9 cellular contexts compared by ENCODE assay signal in genomic region chr9:125650271-125650737, GRCh38. TPM values are rescaled to one million over a fixed set of nuclear protein-coding genes. Genes with fewer than 3 reads are reported as not detected.
DNase-seq lines count a peak whose midpoint lies in the region; ATAC-seq, FAIRE-seq and TF ChIP-seq lines count a peak whose summit lies in the region.
"Had no signal": no experiment of that assay in that cellular context is flagged by ENCODE, and none has a peak within 500 bp of the region (broad histone marks: within the 10 kb centered on the region; RNA-seq: fewer than 3 reads in every experiment).

No MANE protein-coding gene starts in this region.

- H3K56ac ChIP-seq in H1 (replicated peaks; ENCODE audit: insufficient read length, low read depth, low read length): no peak overlapping the region

- H3K4me1 ChIP-seq in H1 (replicated peaks in 1 of 4; ENCODE audit: control insufficient read depth in 3 of 4, insufficient read depth in 4 of 4, low read length in 3 of 4) (peaks cover 3 to 28% (median 27%) of the 10 kb centered on the region in 4 experiments; a peak in 6 of 7 replicates), HAP-1 (peaks cover 22% of the 10 kb centered on the region)

- no peak overlapping the region for H3K4ac ChIP-seq in H1 (replicated peaks; ENCODE audit: insufficient read length, low read depth, low read length)

- H3K36me3 Mint-ChIP-seq in T-helper 1 cell treated with Interleukin-12 subunit alpha and Interleukin-12 subunit beta and Interleukin-4 antibody, amounts not matched to agents 30 μg/mL and 1 μg/mL, for 36 hours (ENCODE audit: low read depth): peaks cover 10% of the 10 kb centered on the region
- peaks cover 46% of the 10 kb centered on the region for H3K36me3 Mint-ChIP-seq in stimulated activated naive CD8-positive, alpha-beta T cell treated with anti-CD3 and anti-CD28 coated beads, Interleukin-15, Interleukin-2, amounts not matched to agents 100 ng/mL and 50 ng/mL, for 24 hours (ENCODE audit: low read depth)

- H3K9me3 ChIP-seq in H1 (ENCODE audit: insufficient read depth in 2 of 2, low read depth in 1 of 2, low read length in 1 of 2) (no peaks in the 10 kb centered on the region), HAP-1 (no peaks in the 10 kb centered on the region)

- H3K79me2 ChIP-seq in H1 (ENCODE audit: control insufficient read depth in 1 of 2, insufficient read depth in 2 of 2, low read length in 2 of 2): peaks cover 0 to 67% of the 10 kb centered on the region in 2 experiments; a peak in 2 of 4 replicates

- H4K8ac ChIP-seq in H1 (ENCODE audit: extremely low read depth, insufficient read depth, low read length): no peak overlapping the region

- in situ Hi-C loops in HAP-1 (cut with MboI; ENCODE audit: low sequenced_read_pairs): no loop called here

- CTCF ChIA-PET in H1 (lab: Charles Lee; ENCODE audit: partially characterized antibody): no interaction called here

- DNase-seq in T-helper 1 cell: no peak
- DNase-seq in NOMO-1 (lab: John Stamatoyannopoulos, UW; ENCODE audit: unreplicated experiment in 2 of 2): peak; percentile 94 to 95
- DNase-seq in H1 (ENCODE audit: low read depth in 1 of 2, low spot score in 2 of 2): no peak
- no peak for DNase-seq in HAP-1 (ENCODE audit: low spot score in 2 of 2)
- no peak for DNase-seq in NCI-H748 (lab: John Stamatoyannopoulos, UW; ENCODE audit: unreplicated experiment)

- ATAC-seq in HG02588 (IDR thresholded peaks at IDR 0.05; ENCODE audit: unreplicated experiment): peak; percentile 72

- no peak overlapping the region; the same call in 1 of the 2 replicates for H2AK5ac ChIP-seq in H1 (ENCODE audit: low read depth, low read length)

- H3K4me2 ChIP-seq in H1 (ENCODE audit: insufficient read depth in 1 of 2, low read depth in 2 of 2, low read length in 2 of 2): peak overlapping the region in 1 of 2 experiments; percentile 16; a peak in 2 of 4 replicates

- H3K4me1 Mint-ChIP-seq in T-helper 1 cell treated with Interleukin-12 subunit alpha and Interleukin-12 subunit beta and Interleukin-4 antibody, amounts not matched to agents 30 μg/mL and 1 μg/mL, for 36 hours (ENCODE audit: low read depth): peaks cover 34% of the 10 kb centered on the region
- H3K4me1 Mint-ChIP-seq in stimulated activated naive CD8-positive, alpha-beta T cell treated with anti-CD3 and anti-CD28 coated beads, Interleukin-15, Interleukin-2, amounts not matched to agents 100 ng/mL and 50 ng/mL, for 24 hours (ENCODE audit: low read depth): peaks cover 93% of the 10 kb centered on the region

- peak overlapping the region; percentile 9 for H3K27ac Mint-ChIP-seq in T-helper 1 cell treated with Interleukin-12 subunit alpha and Interleukin-12 subunit beta and Interleukin-4 antibody, amounts not matched to agents 30 μg/mL and 1 μg/mL, for 36 hours
- H3K27ac Mint-ChIP-seq in stimulated activated naive CD8-positive, alpha-beta T cell treated with anti-CD3 and anti-CD28 coated beads, Interleukin-15, Interleukin-2, amounts not matched to agents 100 ng/mL and 50 ng/mL, for 24 hours: peak overlapping the region; percentile 94

- H4K91ac ChIP-seq in H1 (replicated peaks; ENCODE audit: insufficient read length, low read length): no peak overlapping the region

- H2BK5ac ChIP-seq in H1 (ENCODE audit: low read depth, low read length): 0 out of 2 replicates have a peak overlapping the region, but pooled peaks have one; percentile 45

- H3K23ac ChIP-seq in H1 (ENCODE audit: insufficient read length): no peak overlapping the region

- no peak overlapping the region for H3K4me3 Mint-ChIP-seq in T-helper 1 cell treated with Interleukin-12 subunit alpha and Interleukin-12 subunit beta and Interleukin-4 antibody, amounts not matched to agents 30 μg/mL and 1 μg/mL, for 36 hours
- H3K4me3 Mint-ChIP-seq in stimulated activated naive CD8-positive, alpha-beta T cell treated with anti-CD3 and anti-CD28 coated beads, Interleukin-15, Interleukin-2, amounts not matched to agents 100 ng/mL and 50 ng/mL, for 24 hours: peak overlapping the region; percentile 67

- H2BK120ac ChIP-seq in H1 (replicated peaks; ENCODE audit: low read depth, low read length): no peak overlapping the region

- H4K5ac ChIP-seq in H1 (ENCODE audit: insufficient read length, low read depth, low read length): no peak overlapping the region

- no peaks in the 10 kb centered on the region for H3K27me3 Mint-ChIP-seq in T-helper 1 cell treated with Interleukin-12 subunit alpha and Interleukin-12 subunit beta and Interleukin-4 antibody, amounts not matched to agents 30 μg/mL and 1 μg/mL, for 36 hours (ENCODE audit: low read depth)
- no peaks in the 10 kb centered on the region for H3K27me3 Mint-ChIP-seq in stimulated activated naive CD8-positive, alpha-beta T cell treated with anti-CD3 and anti-CD28 coated beads, Interleukin-15, Interleukin-2, amounts not matched to agents 100 ng/mL and 50 ng/mL, for 24 hours

- H2BK20ac ChIP-seq in H1 (ENCODE audit: low read length): peak overlapping the region; percentile 66; the same call in 1 of the 2 replicates

- no peaks in the 10 kb centered on the region for H3K9me3 Mint-ChIP-seq in T-helper 1 cell treated with Interleukin-12 subunit alpha and Interleukin-12 subunit beta and Interleukin-4 antibody, amounts not matched to agents 30 μg/mL and 1 μg/mL, for 36 hours
- H3K9me3 Mint-ChIP-seq in stimulated activated naive CD8-positive, alpha-beta T cell treated with anti-CD3 and anti-CD28 coated beads, Interleukin-15, Interleukin-2, amounts not matched to agents 100 ng/mL and 50 ng/mL, for 24 hours: no peaks in the 10 kb centered on the region

- TF ChIP-seq POLR2A in H1 (IDR thresholded peaks at IDR 0.05; ENCODE audit: control extremely low read depth in 1 of 2, low read depth in 2 of 2, low read length in 2 of 2): no peak

- TF ChIP-seq RAD21 in H1 (IDR thresholded peaks at IDR 0.05 in 1 of 2, conservative IDR thresholded peaks at IDR 0.05 in 1 of 2; ENCODE audit: low read depth in 2 of 2, low read length in 2 of 2): no peak

- TF ChIP-seq EP300 in H1 (IDR thresholded peaks at IDR 0.05; ENCODE audit: borderline replicate concordance in 1 of 2, low read depth in 2 of 2, low read length in 2 of 2): no peak

- H2BK12ac ChIP-seq in H1 (ENCODE audit: low read depth, low read length): no peak overlapping the region; the same call in 1 of the 2 replicates

- no peak overlapping the region for H2AFZ ChIP-seq in H1 (ENCODE audit: low read length)

- H3K36me3 ChIP-seq in H1 (ENCODE audit: control insufficient read depth in 2 of 4, insufficient read depth in 4 of 4, low read length in 3 of 4): no peaks in the 10 kb centered on the region
- H3K36me3 ChIP-seq in HAP-1 (replicated peaks): no peaks in the 10 kb centered on the region

- no peaks in the 10 kb centered on the region for H3K23me2 ChIP-seq in H1 (ENCODE audit: low read depth, low read length)

- 37% methylated on average over 3 of the region's 3 CpGs; no CpG with 5 or more reads in 1 of the 2 experiments for WGBS in H1 (ENCODE audit: extremely low coverage in 1 of 2, insufficient coverage in 1 of 2, insufficient read length in 1 of 2, insufficient replicate concordance in 2 of 2, low coverage in 1 of 2, low lambda C conversion rate in 2 of 2, missing lambda C conversion rate in 1 of 2), 2 experiments

- no peak for FAIRE-seq in H1 (lab: Jason Lieb, UNC)
- FAIRE-seq: A204.1 had no signal

- no peaks in the 10 kb centered on the region for H3K27me3 ChIP-seq in H1 (replicated peaks in 1 of 4; ENCODE audit: control insufficient read depth in 3 of 4, extremely low read depth in 1 of 4, insufficient read depth in 3 of 4, low read length in 3 of 4)
- no peaks in the 10 kb centered on the region for H3K27me3 ChIP-seq in HAP-1 (ENCODE audit: low read depth)

- H4K20me1 ChIP-seq in H1 (replicated peaks in 1 of 2; ENCODE audit: control insufficient read depth in 1 of 2, insufficient read depth in 2 of 2, low read length in 2 of 2): no peaks in the 10 kb centered on the region

- H3K9ac ChIP-seq in H1 (replicated peaks in 1 of 4; ENCODE audit: extremely low read depth in 1 of 4, low read depth in 3 of 4, low read length in 3 of 4): no peak overlapping the region

- H3K79me1 ChIP-seq in H1 (ENCODE audit: low read depth, low read length): peaks cover 2% of the 10 kb centered on the region; the same call in 1 of the 2 replicates

- no peak for TF ChIP-seq CTCF in H1 (IDR thresholded peaks at IDR 0.05; ENCODE audit: control extremely low read depth in 1 of 3, insufficient read depth in 1 of 3, low read depth in 1 of 3, low read length in 3 of 3)

- H3K27ac ChIP-seq in H1 (ENCODE audit: low read depth, low read length): peak overlapping the region; percentile 51; the same call in 1 of the 2 replicates

- H3K18ac ChIP-seq in H1 (ENCODE audit: extremely low read depth, low read length): no peak overlapping the region

- H3K14ac ChIP-seq in H1 (ENCODE audit: insufficient read length): no peak overlapping the region

- no peak overlapping the region for H2BK15ac ChIP-seq in H1 (ENCODE audit: low read length)

- POLR2A ChIA-PET in H1 (lab: Charles Lee; ENCODE audit: partially characterized antibody): no interaction called here

- no peak overlapping the region for H3K4me3 ChIP-seq in H1 (ENCODE audit: extremely low read depth in 1 of 4, insufficient read depth in 2 of 4, low read depth in 3 of 4, low read length in 4 of 4)
- H3K4me3 ChIP-seq in HAP-1: no peak overlapping the region

TF ChIP-seq in H1, 55 proteins besides CTCF, POLR2A, EP300 and RAD21 (continues in another document):
- TF ChIP-seq RNF2 (IDR thresholded peaks at IDR 0.05; ENCODE audit: borderline replicate concordance, low read depth, low read length, missing control alignments, poor library complexity, severe bottlenecking) (no peak), CEBPB (IDR thresholded peaks at IDR 0.05; ENCODE audit: low read depth, low read length) (no peak), GTF2F1 (IDR thresholded peaks at IDR 0.05; ENCODE audit: borderline replicate concordance, low read depth, low read length) (no peak), SIN3A (conservative IDR thresholded peaks at IDR 0.05 in 1 of 2, IDR thresholded peaks at IDR 0.05 in 1 of 2; ENCODE audit: low read depth in 1 of 2, low read length in 2 of 2) (no peak), JUN (IDR thresholded peaks at IDR 0.05; ENCODE audit: low read depth, low read length) (no peak), SP1 (IDR thresholded peaks at IDR 0.05; ENCODE audit: low read depth, low read length) (no peak), CREB1 (IDR thresholded peaks at IDR 0.05) (no peak), RXRA (IDR thresholded peaks at IDR 0.05; ENCODE audit: insufficient read depth, low read depth, low read length) (no peak), SAP30 (IDR thresholded peaks at IDR 0.05; ENCODE audit: insufficient read depth, insufficient replicate concordance, low read length) (no peak)

RNA-seq across cellular contexts. Expression of gene MAPKAP1, which starts 56.7 kb away (rescaled TPM):
- total RNA-seq in H1 (2021; fragmentation: NEBNext Ultra II Directional; extraction: Animal tissue kit (Norgen Biotek cat#: 25700)): 140 and 146 TPM in 2 replicates
- 79.2 and 101 TPM in 2 replicates for polyA plus RNA-seq in H1 (2011; rRNA removed)
- 85.1 TPM for polyA plus RNA-seq in H1 (2011; cell fraction: cytosol; rRNA removed)
- 106 TPM for polyA plus RNA-seq in H1 (2011; cell fraction: nucleus; rRNA removed)
- polyA plus RNA-seq in H1 (2012, experiment 1 of 2): 86.0 to 98.9 TPM (median 91.5 TPM) in 4 replicates
- 41.8 TPM for polyA plus RNA-seq in H1 (2012, experiment 2 of 2)
- 89.0 TPM for polyA plus RNA-seq in H1 (2013, experiment 1 of 2)
- polyA plus RNA-seq in H1 (2013, experiment 2 of 2): 86.7 TPM
- polyA minus RNA-seq in H1 (2011; rRNA and poly(A)+ RNA removed): 117 and 131 TPM in 2 replicates
- polyA minus RNA-seq in H1 (2011; cell fraction: cytosol; rRNA and poly(A)+ RNA removed): 31.9 TPM
- 97.4 TPM for polyA minus RNA-seq in H1 (2011; cell fraction: nucleus; rRNA and poly(A)+ RNA removed)

Comparison
In these comparisons a context has a peak if more than half of its experiments do, and no peak if none do; other contexts are left out.
1. DNase-seq: peak in NOMO-1 (2 of 2); none in T-helper 1 cell (0 of 5), H1 (0 of 2), HAP-1 (0 of 2) and NCI-H748 (single experiment).